Comparison of ENCODE assay signal across 8 cellular contexts in genomic region chr19:13098291-13099072, GRCh38. TPM values are rescaled to one million over a fixed set of nuclear protein-coding genes. Genes with fewer than 3 reads are reported as not detected.
DNase-seq lines count a peak whose midpoint lies in the region; ATAC-seq and TF ChIP-seq lines count a peak whose summit lies in the region.

No MANE protein-coding gene starts in this region.

- TF ChIP-seq CTCF in PC-3 (conservative IDR thresholded peaks at IDR 0.05; ENCODE audit: low read depth, low read length) = no peak

- H3K9ac ChIP-seq in ES-I3 (ENCODE audit: low read depth, low read length) (peak overlapping the region; percentile 54), PC-3 (ENCODE audit: low read length) (no peak overlapping the region), mucosa of stomach (ENCODE audit: low read length) (peak overlapping the region; percentile 55)

- no peaks in the 10 kb centered on the region for H4K20me1 ChIP-seq in PC-3 (ENCODE audit: low read length)

- no peaks in the 10 kb centered on the region for H3K9me3 Mint-ChIP-seq in dendritic cell treated with granulocyte-macrophage colony-stimulating factor and Interleukin-4, amounts not matched to agents 40 ng/mL and 50 ng/mL, for 4 days

- H3K4me2 ChIP-seq in PC-3 (ENCODE audit: low read length) = peak overlapping the region; percentile 37

- peaks cover 60% of the 10 kb centered on the region for H3K36me3 Mint-ChIP-seq in dendritic cell treated with granulocyte-macrophage colony-stimulating factor and Interleukin-4, amounts not matched to agents 40 ng/mL and 50 ng/mL, for 4 days (ENCODE audit: low read depth)

- no peaks in the 10 kb centered on the region for H3K79me2 ChIP-seq in PC-3 (ENCODE audit: low read length)

- no peaks in the 10 kb centered on the region for H3K27me3 ChIP-seq in PC-3 (ENCODE audit: low read length)
- no peaks in the 10 kb centered on the region for H3K27me3 ChIP-seq in mucosa of stomach (ENCODE audit: control insufficient read depth, insufficient read depth, low read length)

- CTCF ChIA-PET in PC-3 (lab: Charles Lee) = no interaction called here

- no TSS peak for BruUV-seq in PC-3 (replicated peaks; lab: Mats Ljungman, UMichigan)

- H3K27me3 Mint-ChIP-seq in dendritic cell treated with granulocyte-macrophage colony-stimulating factor and Interleukin-4, amounts not matched to agents 40 ng/mL and 50 ng/mL, for 4 days = no peaks in the 10 kb centered on the region

- H3K9me2 ChIP-seq in PC-3 (replicated peaks; ENCODE audit: low read length) = no peaks in the 10 kb centered on the region

- H2AFZ ChIP-seq in PC-3 (ENCODE audit: low read length) = no peak overlapping the region

- H3F3A ChIP-seq in PC-3 (ENCODE audit: low read length, unreplicated experiment) = no peaks in the 10 kb centered on the region

- no peaks in the 10 kb centered on the region for H3K36me3 ChIP-seq in ES-I3 (ENCODE audit: insufficient read depth, low read length)
- no peaks in the 10 kb centered on the region for H3K36me3 ChIP-seq in PC-3 (ENCODE audit: low read depth, low read length)
- H3K36me3 ChIP-seq in mucosa of stomach (ENCODE audit: control insufficient read depth, insufficient read depth, low read length) = no peaks in the 10 kb centered on the region

- H3K4me3 Mint-ChIP-seq in dendritic cell treated with granulocyte-macrophage colony-stimulating factor and Interleukin-4, amounts not matched to agents 40 ng/mL and 50 ng/mL, for 4 days = peak overlapping the region; percentile 92

- H3K27ac ChIP-seq in PC-3 (ENCODE audit: low read length) = no peak overlapping the region

- peak; percentile 71 for DNase-seq in PC-3
- no peak for DNase-seq in NCI-H446 (lab: John Stamatoyannopoulos, UW)
- no peak for DNase-seq in DMS 273 (lab: John Stamatoyannopoulos, UW; ENCODE audit: unreplicated experiment)

- no peak overlapping the region for H3K4me3 ChIP-seq in PC-3 (ENCODE audit: low read length)
- H3K4me3 ChIP-seq in mucosa of stomach (ENCODE audit: low read length) = no peak overlapping the region

- ATAC-seq in PC-3 (no peak), GM21528 (IDR thresholded peaks at IDR 0.05; ENCODE audit: low FRiP score, unreplicated experiment) (no peak), SK-N-SH treated with all-trans-retinoic acid at 6 μM for 48 hours (no peak)

- H3K27ac Mint-ChIP-seq in dendritic cell treated with granulocyte-macrophage colony-stimulating factor and Interleukin-4, amounts not matched to agents 40 ng/mL and 50 ng/mL, for 4 days = peak overlapping the region; percentile 98

- H3K4me1 ChIP-seq in ES-I3 (ENCODE audit: insufficient read depth, low read length) (peaks cover 9% of the 10 kb centered on the region; the same call in 1 of the 2 replicates), PC-3 (ENCODE audit: insufficient read depth, low read length) (peaks cover 21% of the 10 kb centered on the region; the same call in 1 of the 2 replicates), mucosa of stomach (ENCODE audit: control insufficient read depth, insufficient read depth, low read length) (peaks cover 48% of the 10 kb centered on the region)

- intact Hi-C loops in PC-3 (cut with micrococcal nuclease) = no loop called here
- intact Hi-C loops in dendritic cell treated with granulocyte-macrophage colony-stimulating factor and Interleukin-4, amounts not matched to agents 40 ng/mL and 50 ng/mL, for 4 days (cut with micrococcal nuclease) = no loop called here

- H3K4me1 Mint-ChIP-seq in dendritic cell treated with granulocyte-macrophage colony-stimulating factor and Interleukin-4, amounts not matched to agents 40 ng/mL and 50 ng/mL, for 4 days (ENCODE audit: low read depth) = peaks cover 71% of the 10 kb centered on the region

- H3K9me3 ChIP-seq in ES-I3 (ENCODE audit: control insufficient read depth, insufficient read depth, low read length) (no peaks in the 10 kb centered on the region), PC-3 (ENCODE audit: low read length) (no peaks in the 10 kb centered on the region), mucosa of stomach (ENCODE audit: control insufficient read depth, low read length) (no peaks in the 10 kb centered on the region)

- POLR2A ChIA-PET in PC-3 (lab: Charles Lee; ENCODE audit: unreplicated experiment) = no interaction called here

TF ChIP-seq in SK-N-SH treated with all-trans-retinoic acid at 6 μM for 48 hours, 23 proteins besides CTCF, POLR2A, EP300 and RAD21:
- TF ChIP-seq CSRNP3 (CRISPR knock-in tag; IDR thresholded peaks at IDR 0.05) (no peak), ZFP3 (CRISPR knock-in tag; IDR thresholded peaks at IDR 0.05) (no peak), ZNF8 (CRISPR knock-in tag; IDR thresholded peaks at IDR 0.05) (no peak), ARNTL (CRISPR knock-in tag; IDR thresholded peaks at IDR 0.05; ENCODE audit: borderline replicate concordance, low read depth) (no peak), PPARA (CRISPR knock-in tag; IDR thresholded peaks at IDR 0.05; ENCODE audit: borderline replicate concordance) (no peak), OSR1 (CRISPR knock-in tag; IDR thresholded peaks at IDR 0.05) (no peak), ZC3H10 (CRISPR knock-in tag; IDR thresholded peaks at IDR 0.05) (no peak), ISL1 (CRISPR knock-in tag; IDR thresholded peaks at IDR 0.05) (no peak), ZFP30 (CRISPR knock-in tag; IDR thresholded peaks at IDR 0.05) (no peak), RARB (CRISPR knock-in tag; IDR thresholded peaks at IDR 0.05) (no peak), ESRRG (CRISPR knock-in tag; IDR thresholded peaks at IDR 0.05) (no peak)

RNA-seq across cellular contexts. Expression of gene LYL1, which starts 4.2 kb away (rescaled TPM):
- 3.3 and 12.0 TPM in 2 replicates for total RNA-seq in PC-3 (2014; rRNA removed)

RNA-seq across cellular contexts. Expression of gene TRMT1, which starts 18.1 kb away (rescaled TPM):
- total RNA-seq in PC-3 (2014; rRNA removed) = 91.8 and 117 TPM in 2 replicates

RNA-seq across cellular contexts. Expression of gene NACC1, which starts 19.6 kb away (rescaled TPM):
- total RNA-seq in PC-3 (2014; rRNA removed) = 266 and 337 TPM in 2 replicates

RNA-seq across cellular contexts. Expression of gene STX10, which starts 51.7 kb away (rescaled TPM):
- total RNA-seq in PC-3 (2014; rRNA removed) = 179 and 243 TPM in 2 replicates

RNA-seq across cellular contexts. Expression of gene IER2, which starts 51.7 kb away (rescaled TPM):
- 155 and 191 TPM in 2 replicates for total RNA-seq in PC-3 (2014; rRNA removed)
